ENCODE assay signal across 8 cellular contexts in genomic region chr16:70685061-70685937, GRCh38. TPM values are rescaled to one million over a fixed set of nuclear protein-coding genes. Genes with fewer than 3 reads are reported as not detected.
DNase-seq lines count a peak whose midpoint lies in the region; ATAC-seq and TF ChIP-seq lines count a peak whose summit lies in the region.

No MANE protein-coding gene starts in this region.

- TF ChIP-seq POLR2A in ovary (IDR thresholded peaks at IDR 0.05), result no peak

- peak overlapping the region; percentile 59; the same call in 1 of the 2 replicates for H3K27ac ChIP-seq in SJCRH30
- peak overlapping the region; percentile 66 to 75 for H3K27ac ChIP-seq in ovary

- 0 to 2% (median 1%) methylated on average over 27 to 88 of the region's 90 CpGs for WGBS in ovary, 3 donors

- DNase-seq in GM20000 (ENCODE audit: low spot score), result peak; percentile 70
- DNase-seq in SJCRH30, result peak in 1 of 2 experiments; percentile 31
- no peak for DNase-seq in fibroblast of mammary gland (ENCODE audit: low read depth)
- DNase-seq in ovary, result peak in 3 of 5 donors; percentile 61 to 70 (median 67)
- no peak for DNase-seq in NCI-H510A (lab: John Stamatoyannopoulos, UW)
- no peak for DNase-seq in HuH-7.5 (ENCODE audit: low spot score)
- no peak for DNase-seq in HPDE6-E6E7 (ENCODE audit: extremely low spot score)

- no peak for ATAC-seq in HG02610 (IDR thresholded peaks at IDR 0.05; ENCODE audit: unreplicated experiment)

- no peaks in the 10 kb centered on the region for H3K36me3 ChIP-seq in SJCRH30
- no peaks in the 10 kb centered on the region for H3K36me3 ChIP-seq in ovary

- H3K4me3 ChIP-seq in SJCRH30, result peak overlapping the region; percentile 91
- peak overlapping the region; percentile 79 for H3K4me3 ChIP-seq in fibroblast of mammary gland (ENCODE audit: control insufficient read depth, low read depth, low read length)
- H3K4me3 ChIP-seq in ovary, result peak overlapping the region; percentile 83

- intact Hi-C loops in ovary (cut with DNase I), result loop anchor here in 1 of 4 donors (2.0 to 10.0 kb wide), 2 partner anchors 64 to 670 kb away; partner anchors contain the start of gene CALB2

- H3K27me3 ChIP-seq in SJCRH30 (no peaks in the 10 kb centered on the region), ovary (no peaks in the 10 kb centered on the region)

- H3K4me1 ChIP-seq in SJCRH30 (peaks cover 39% of the 10 kb centered on the region), ovary (ENCODE audit: insufficient read depth) (peaks cover 57% of the 10 kb centered on the region)

- TF ChIP-seq CTCF in GM20000 (IDR thresholded peaks at IDR 0.05; ENCODE audit: extremely low read depth, missing control alignments), result no peak
- TF ChIP-seq CTCF in fibroblast of mammary gland (conservative IDR thresholded peaks at IDR 0.05; ENCODE audit: control insufficient read depth, insufficient read depth, low read depth, low read length), result no peak
- TF ChIP-seq CTCF in ovary (IDR thresholded peaks at IDR 0.05), result no peak

- TF ChIP-seq EP300 in ovary (IDR thresholded peaks at IDR 0.05), result no peak

- H3K9me3 ChIP-seq in SJCRH30 (replicated peaks) (no peaks in the 10 kb centered on the region), ovary (no peaks in the 10 kb centered on the region)

RNA-seq across cellular contexts. Expression of gene MTSS2, which starts 0.6 kb away (rescaled TPM):
- total RNA-seq in SJCRH30 (2014; rRNA removed; shearing (Covaris generic)), result 24.6 and 27.4 TPM in 2 replicates
- total RNA-seq in ovary, result 10 to 100 TPM; 19.6 to 93.5 (median 40.2) TPM
- polyA plus RNA-seq in ovary, result 10 to 100 TPM in 1 of 2 donors, 1 to 10 TPM in 1; 8.4 to 52.5 TPM

RNA-seq across cellular contexts. Expression of gene IL34, which starts 38.9 kb away (rescaled TPM):
- 0.61 and 0.75 TPM in 2 replicates for total RNA-seq in SJCRH30 (2014; rRNA removed; shearing (Covaris generic))
- 1 to 10 TPM in 6 of 7 donors, under 1 TPM in 1; 0.91 to 4.0 (median 1.9) TPM for total RNA-seq in ovary
- 1 to 10 TPM in 1 of 2 donors, under 1 TPM in 1; 0.88 to 1.8 TPM for polyA plus RNA-seq in ovary

Comparison
In these comparisons a context has a peak if more than half of its experiments do, and no peak if none do; other contexts are left out.
1. DNase-seq: peak in GM20000 (single experiment) and ovary (3 of 5); none in fibroblast of mammary gland (single experiment), NCI-H510A (single experiment), HuH-7.5 (single experiment) and HPDE6-E6E7 (single experiment).
2. Peak in every context shown above with its lines, with median percentiles within 50 percentile points of each other: H3K4me3 ChIP-seq.